In genomic region chrX:53719666-53720065, GRCh38 we compare ENCODE assay signal across 8 cellular contexts. TPM values are rescaled to one million over a fixed set of nuclear protein-coding genes. Genes with fewer than 3 reads are reported as not detected.
DNase-seq lines count a peak whose midpoint lies in the region; ATAC-seq, FAIRE-seq and TF ChIP-seq lines count a peak whose summit lies in the region.
"Not testable (repeated sequence)": the region's sequence is repeated elsewhere in the genome, so short reads cannot be mapped to it uniquely, and the experiment has no call there.

No MANE protein-coding gene starts in this region.

- not testable (repeated sequence) for ATAC-seq in activated CD4-positive, alpha-beta T cell treated with anti-CD3 and anti-CD28 coated beads for 36 hours; stimulated activated naive B cell treated with anti-CD40 and anti-IgM and Interleukin-4, amounts not matched to agents 10 μg/mL and 1 μg/mL and 100 μg/mL, for 72 hours (replicated peaks)

- H3K36me3 ChIP-seq in endothelial cell of umbilical vein (ENCODE audit: control insufficient read depth in 2 of 2, extremely low read depth in 1 of 2, insufficient read depth in 2 of 2, low read length in 2 of 2), result not testable (repeated sequence)

- not testable (repeated sequence) for H3K4me2 ChIP-seq in endothelial cell of umbilical vein (ENCODE audit: insufficient read depth, low read length)

- FAIRE-seq in endothelial cell of umbilical vein (lab: Jason Lieb, UNC), result peak; percentile 15

- not testable (repeated sequence) for H3K9me3 Mint-ChIP-seq in activated CD4-positive, alpha-beta T cell treated with anti-CD3 and anti-CD28 coated beads for 36 hours (ENCODE audit: low read depth); activated CD4-positive, alpha-beta memory T cell treated with anti-CD3 and anti-CD28 coated beads for 36 hours; activated T-cell treated with anti-CD3 and anti-CD28 coated beads, Interleukin-2, amount 50 U/mL, for 24 hours; activated T-helper 2 cell treated with anti-CD3 and anti-CD28 coated beads, Interferon-gamma antibody, Interleukin-2, Interleukin-4, amounts not matched to agents 10 μg/mL and 5 μg/mL and 100 μg/mL, durations not matched to agents 14 hours and 24 hours and 36 hours; activated naive CD8-positive, alpha-beta T cell (ENCODE audit: low read depth); stimulated activated naive B cell treated with anti-CD40 and anti-IgM and Interleukin-4, amounts not matched to agents 10 μg/mL and 1 μg/mL and 100 μg/mL, for 72 hours

- intact Hi-C loops in activated CD4-positive, alpha-beta T cell treated with anti-CD3 and anti-CD28 coated beads for 36 hours (cut with DNase I, micrococcal nuclease), result loop anchor here (10.0 kb wide), 5 partner anchors 115 to 915 kb away; partner anchors contain the start of genes FAM120C (in 1 of the 2), PHF8 (in 1 of the 2) and TSPYL2 (in 1 of the 2)
- intact Hi-C loops in activated CD4-positive, alpha-beta memory T cell treated with anti-CD3 and anti-CD28 coated beads for 36 hours (cut with micrococcal nuclease), result loop anchor here (5.0 kb wide), 1 partner anchor 918 kb away; no protein-coding TSS in a partner anchor
- intact Hi-C loops in activated T-helper 2 cell treated with anti-CD3 and anti-CD28 coated beads, Interferon-gamma antibody, Interleukin-2, Interleukin-4, amounts not matched to agents 10 μg/mL and 5 μg/mL and 100 μg/mL, durations not matched to agents 14 hours and 24 hours and 36 hours (cut with micrococcal nuclease), result loop anchor here (5.0 to 10.0 kb wide), 2 partner anchors 115 to 323 kb away; partner anchors contain the start of gene PHF8
- intact Hi-C loops in endothelial cell of umbilical vein (cut with micrococcal nuclease), result not testable (repeated sequence)

- not testable (repeated sequence) for H3K79me2 ChIP-seq in endothelial cell of umbilical vein (ENCODE audit: control insufficient read depth, insufficient read depth, low read length)

- TF ChIP-seq POLR2A in endothelial cell of umbilical vein (IDR thresholded peaks at IDR 0.05; ENCODE audit: low read depth, low read length), result not testable (repeated sequence)

- H3K9me1 ChIP-seq in endothelial cell of umbilical vein (replicated peaks; ENCODE audit: control insufficient read depth, extremely low read depth, insufficient read depth, low read length), result not testable (repeated sequence)

- CTCF ChIA-PET in activated CD4-positive, alpha-beta T cell treated with anti-CD3 and anti-CD28 coated beads for 36 hours (lab: Charles Lee); activated CD4-positive, alpha-beta memory T cell treated with anti-CD3 and anti-CD28 coated beads for 36 hours (lab: Charles Lee); endothelial cell of umbilical vein (lab: Charles Lee): not testable (repeated sequence)

- H3K9ac ChIP-seq in endothelial cell of umbilical vein (replicated peaks; ENCODE audit: extremely low read depth, insufficient read depth, low read length), result not testable (repeated sequence)

- H3K4me1 Mint-ChIP-seq in activated CD4-positive, alpha-beta T cell treated with anti-CD3 and anti-CD28 coated beads for 36 hours, result peaks cover 35% of the 10 kb centered on the region
- peaks cover 34% of the 10 kb centered on the region for H3K4me1 Mint-ChIP-seq in activated CD4-positive, alpha-beta memory T cell treated with anti-CD3 and anti-CD28 coated beads for 36 hours (ENCODE audit: low read depth)
- peaks cover 54% of the 10 kb centered on the region for H3K4me1 Mint-ChIP-seq in activated T-cell treated with anti-CD3 and anti-CD28 coated beads, Interleukin-2, amount 50 U/mL, for 24 hours (ENCODE audit: low read depth)
- peaks cover 34% of the 10 kb centered on the region for H3K4me1 Mint-ChIP-seq in activated T-helper 2 cell treated with anti-CD3 and anti-CD28 coated beads, Interferon-gamma antibody, Interleukin-2, Interleukin-4, amounts not matched to agents 10 μg/mL and 5 μg/mL and 100 μg/mL, durations not matched to agents 14 hours and 24 hours and 36 hours (ENCODE audit: low read depth)
- peaks cover 39% of the 10 kb centered on the region for H3K4me1 Mint-ChIP-seq in activated naive CD8-positive, alpha-beta T cell (ENCODE audit: low read depth)
- H3K4me1 Mint-ChIP-seq in stimulated activated naive B cell treated with anti-CD40 and anti-IgM and Interleukin-4, amounts not matched to agents 10 μg/mL and 1 μg/mL and 100 μg/mL, for 72 hours, result peaks cover 29 to 44% of the 10 kb centered on the region in 2 donors

- H3K27ac ChIP-seq in endothelial cell of umbilical vein (ENCODE audit: insufficient read depth, low read depth, low read length), result not testable (repeated sequence)

- H3K27me3 ChIP-seq in endothelial cell of umbilical vein (ENCODE audit: control insufficient read depth in 2 of 2, insufficient read depth in 2 of 2, low read length in 2 of 2), result not testable (repeated sequence)

- not testable (repeated sequence) for TF ChIP-seq CTCF in GM12865 (IDR thresholded peaks at IDR 0.05; ENCODE audit: insufficient read depth, low read depth, low read length, missing control alignments); endothelial cell of umbilical vein (IDR thresholded peaks at IDR 0.05; ENCODE audit: extremely low read depth in 1 of 2, insufficient read depth in 1 of 2, low read depth in 1 of 2, low read length in 2 of 2)

- POLR2A ChIA-PET in activated CD4-positive, alpha-beta T cell treated with anti-CD3 and anti-CD28 coated beads for 36 hours (lab: Charles Lee); endothelial cell of umbilical vein (lab: Charles Lee): not testable (repeated sequence)
- POLR2A ChIA-PET in activated CD4-positive, alpha-beta memory T cell treated with anti-CD3 and anti-CD28 coated beads for 36 hours (lab: Charles Lee), result interaction anchor here (7.1 kb wide), 1 partner anchor 14 kb away, joined by 79 read pairs; no protein-coding TSS in a partner anchor

- not testable (repeated sequence) for H3K27me3 Mint-ChIP-seq in activated CD4-positive, alpha-beta T cell treated with anti-CD3 and anti-CD28 coated beads for 36 hours; activated CD4-positive, alpha-beta memory T cell treated with anti-CD3 and anti-CD28 coated beads for 36 hours; activated T-helper 2 cell treated with anti-CD3 and anti-CD28 coated beads, Interferon-gamma antibody, Interleukin-2, Interleukin-4, amounts not matched to agents 10 μg/mL and 5 μg/mL and 100 μg/mL, durations not matched to agents 14 hours and 24 hours and 36 hours (ENCODE audit: low read depth); activated naive CD8-positive, alpha-beta T cell; stimulated activated naive B cell treated with anti-CD40 and anti-IgM and Interleukin-4, amounts not matched to agents 10 μg/mL and 1 μg/mL and 100 μg/mL, for 72 hours
- H3K27me3 Mint-ChIP-seq in activated T-cell treated with anti-CD3 and anti-CD28 coated beads, Interleukin-2, amount 50 U/mL, for 24 hours, result peaks cover 13% of the 10 kb centered on the region

- not testable (repeated sequence) for H3K4me1 ChIP-seq in endothelial cell of umbilical vein (ENCODE audit: control insufficient read depth, extremely low read depth, insufficient read depth, low read length)

- H4K20me1 ChIP-seq in endothelial cell of umbilical vein (replicated peaks; ENCODE audit: control insufficient read depth, extremely low read depth, insufficient read depth, low read length), result not testable (repeated sequence)

- BruUV-seq in endothelial cell of umbilical vein (replicated peaks; lab: Mats Ljungman, UMichigan), result not testable (repeated sequence)

- not testable (repeated sequence) for H3K9me3 ChIP-seq in endothelial cell of umbilical vein (replicated peaks; ENCODE audit: control insufficient read depth, insufficient read depth, low read length)

- DNase-seq in GM12865 (ENCODE audit: low read depth), result peak; percentile 67
- DNase-seq in activated CD4-positive, alpha-beta T cell treated with anti-CD3 and anti-CD28 coated beads for 36 hours, result peak; percentile 29
- DNase-seq in activated CD4-positive, alpha-beta memory T cell treated with anti-CD3 and anti-CD28 coated beads for 36 hours, result peak; percentile 56
- DNase-seq in activated T-cell treated with anti-CD3 and anti-CD28 coated beads, Interleukin-2, amount 50 U/mL, for 24 hours; activated T-helper 2 cell treated with anti-CD3 and anti-CD28 coated beads, Interferon-gamma antibody, Interleukin-2, Interleukin-4, amounts not matched to agents 10 μg/mL and 5 μg/mL and 100 μg/mL, durations not matched to agents 14 hours and 24 hours and 36 hours (ENCODE audit: low spot score); endothelial cell of umbilical vein (ENCODE audit: low read depth, low spot score); stimulated activated naive B cell treated with anti-CD40 and anti-IgM and Interleukin-4, amounts not matched to agents 10 μg/mL and 1 μg/mL and 100 μg/mL, for 72 hours: not testable (repeated sequence)

- peak overlapping the region; percentile 73 for H3K4me3 Mint-ChIP-seq in activated CD4-positive, alpha-beta T cell treated with anti-CD3 and anti-CD28 coated beads for 36 hours
- peak overlapping the region; percentile 80 for H3K4me3 Mint-ChIP-seq in activated CD4-positive, alpha-beta memory T cell treated with anti-CD3 and anti-CD28 coated beads for 36 hours
- H3K4me3 Mint-ChIP-seq in activated T-cell treated with anti-CD3 and anti-CD28 coated beads, Interleukin-2, amount 50 U/mL, for 24 hours, result peak overlapping the region; percentile 78
- peak overlapping the region; percentile 39 for H3K4me3 Mint-ChIP-seq in activated T-helper 2 cell treated with anti-CD3 and anti-CD28 coated beads, Interferon-gamma antibody, Interleukin-2, Interleukin-4, amounts not matched to agents 10 μg/mL and 5 μg/mL and 100 μg/mL, durations not matched to agents 14 hours and 24 hours and 36 hours (ENCODE audit: low read depth)
- H3K4me3 Mint-ChIP-seq in activated naive CD8-positive, alpha-beta T cell, result peak overlapping the region; percentile 38
- H3K4me3 Mint-ChIP-seq in stimulated activated naive B cell treated with anti-CD40 and anti-IgM and Interleukin-4, amounts not matched to agents 10 μg/mL and 1 μg/mL and 100 μg/mL, for 72 hours, result not testable (repeated sequence)

- H3K36me3 Mint-ChIP-seq in activated CD4-positive, alpha-beta T cell treated with anti-CD3 and anti-CD28 coated beads for 36 hours (ENCODE audit: low read depth), result peaks cover 22% of the 10 kb centered on the region
- H3K36me3 Mint-ChIP-seq in activated CD4-positive, alpha-beta memory T cell treated with anti-CD3 and anti-CD28 coated beads for 36 hours, result peaks cover 21% of the 10 kb centered on the region
- H3K36me3 Mint-ChIP-seq in activated T-cell treated with anti-CD3 and anti-CD28 coated beads, Interleukin-2, amount 50 U/mL, for 24 hours (ENCODE audit: low read depth); activated naive CD8-positive, alpha-beta T cell; stimulated activated naive B cell treated with anti-CD40 and anti-IgM and Interleukin-4, amounts not matched to agents 10 μg/mL and 1 μg/mL and 100 μg/mL, for 72 hours: not testable (repeated sequence)
- peaks cover 12% of the 10 kb centered on the region for H3K36me3 Mint-ChIP-seq in activated T-helper 2 cell treated with anti-CD3 and anti-CD28 coated beads, Interferon-gamma antibody, Interleukin-2, Interleukin-4, amounts not matched to agents 10 μg/mL and 5 μg/mL and 100 μg/mL, durations not matched to agents 14 hours and 24 hours and 36 hours (ENCODE audit: low read depth)

- peak overlapping the region; percentile 90 for H3K27ac Mint-ChIP-seq in activated CD4-positive, alpha-beta T cell treated with anti-CD3 and anti-CD28 coated beads for 36 hours
- H3K27ac Mint-ChIP-seq in activated CD4-positive, alpha-beta memory T cell treated with anti-CD3 and anti-CD28 coated beads for 36 hours, result peak overlapping the region; percentile 100
- H3K27ac Mint-ChIP-seq in activated T-cell treated with anti-CD3 and anti-CD28 coated beads, Interleukin-2, amount 50 U/mL, for 24 hours, result peak overlapping the region; percentile 84
- peak overlapping the region; percentile 49 for H3K27ac Mint-ChIP-seq in activated T-helper 2 cell treated with anti-CD3 and anti-CD28 coated beads, Interferon-gamma antibody, Interleukin-2, Interleukin-4, amounts not matched to agents 10 μg/mL and 5 μg/mL and 100 μg/mL, durations not matched to agents 14 hours and 24 hours and 36 hours
- H3K27ac Mint-ChIP-seq in activated naive CD8-positive, alpha-beta T cell, result peak overlapping the region; percentile 61
- H3K27ac Mint-ChIP-seq in stimulated activated naive B cell treated with anti-CD40 and anti-IgM and Interleukin-4, amounts not matched to agents 10 μg/mL and 1 μg/mL and 100 μg/mL, for 72 hours, result peak overlapping the region; percentile 71

- dilution Hi-C loops in endothelial cell of umbilical vein (cut with MboI; ENCODE audit: extremely low pct_ligation_motif_present, low sequenced_read_pairs), result not testable (repeated sequence)

- H2AFZ ChIP-seq in endothelial cell of umbilical vein (ENCODE audit: low read depth, low read length), result not testable (repeated sequence)

- H3K4me3 ChIP-seq in GM12865 (ENCODE audit: low read depth, low read length), result peak overlapping the region; percentile 62
- not testable (repeated sequence) for H3K4me3 ChIP-seq in endothelial cell of umbilical vein (replicated peaks in 1 of 3; ENCODE audit: insufficient read depth in 1 of 3, low read depth in 1 of 3, low read length in 3 of 3)

RNA-seq across cellular contexts. Expression of gene HUWE1, which starts 33.1 kb away (rescaled TPM):
- 100 to 1,000 TPM; 513 to 554 TPM for total RNA-seq in activated CD4-positive, alpha-beta T cell treated with anti-CD3 and anti-CD28 coated beads for 36 hours
- 100 to 1,000 TPM; 544 to 560 TPM for total RNA-seq in activated CD4-positive, alpha-beta memory T cell treated with anti-CD3 and anti-CD28 coated beads for 36 hours
- 391 and 412 TPM in 2 replicates for total RNA-seq in activated T-helper 2 cell treated with anti-CD3 and anti-CD28 coated beads, Interferon-gamma antibody, Interleukin-2, Interleukin-4, amounts not matched to agents 10 μg/mL and 5 μg/mL and 100 μg/mL, durations not matched to agents 14 hours and 24 hours and 36 hours
- total RNA-seq in endothelial cell of umbilical vein, result 193 and 210 TPM in 2 replicates
- 66.6 and 81.8 TPM in 2 replicates for polyA plus RNA-seq in endothelial cell of umbilical vein
- polyA plus RNA-seq in endothelial cell of umbilical vein (2011; cell fraction: cytosol; rRNA removed), result 72.3 TPM in 2 replicates
- polyA plus RNA-seq in endothelial cell of umbilical vein (2011; cell fraction: nucleus; rRNA removed), result 207 and 232 TPM in 2 replicates
- 107 and 113 TPM in 2 replicates for polyA plus RNA-seq in endothelial cell of umbilical vein (2012)
- polyA minus RNA-seq in endothelial cell of umbilical vein, result 367 and 452 TPM in 2 replicates
- polyA minus RNA-seq in endothelial cell of umbilical vein (2011; cell fraction: cytosol; rRNA and poly(A)+ RNA removed), result 244 TPM
- 265 and 410 TPM in 2 replicates for polyA minus RNA-seq in endothelial cell of umbilical vein (2011; cell fraction: nucleus; rRNA and poly(A)+ RNA removed)

Comparison
In these comparisons a context has a peak if more than half of its experiments do, and no peak if none do; other contexts are left out.
1. H3K27ac Mint-ChIP-seq: peak in every context shown above with its lines; median percentile 100 in activated CD4-positive, alpha-beta memory T cell treated with anti-CD3 and anti-CD28 coated beads for 36 hours; 90 in activated CD4-positive, alpha-beta T cell treated with anti-CD3 and anti-CD28 coated beads for 36 hours; 84 in activated T-cell treated with anti-CD3 and anti-CD28 coated beads, Interleukin-2, amount 50 U/mL, for 24 hours; 71 in stimulated activated naive B cell treated with anti-CD40 and anti-IgM and Interleukin-4, amounts not matched to agents 10 μg/mL and 1 μg/mL and 100 μg/mL, for 72 hours; 61 in activated naive CD8-positive, alpha-beta T cell; 49 in activated T-helper 2 cell treated with anti-CD3 and anti-CD28 coated beads, Interferon-gamma antibody, Interleukin-2, Interleukin-4, amounts not matched to agents 10 μg/mL and 5 μg/mL and 100 μg/mL, durations not matched to agents 14 hours and 24 hours and 36 hours.